ENCODE assay signal across 14 cellular contexts in genomic region chr19:36182612-36183454, GRCh38. TPM values are rescaled to one million over a fixed set of nuclear protein-coding genes. Genes with fewer than 3 reads are reported as not detected.
A peak's percentile ranks its signal among the peaks of the same experiment; 100 is the strongest.
DNase-seq lines count a peak whose midpoint lies in the region; ATAC-seq, FAIRE-seq and TF ChIP-seq lines count a peak whose summit lies in the region.
"Had no signal": no experiment of that assay in that cellular context is flagged by ENCODE, and none has a peak within 500 bp of the region (broad histone marks: within the 10 kb centered on the region; RNA-seq: fewer than 3 reads in every experiment).

No MANE protein-coding gene starts in this region.

- peak; percentile 91 for FAIRE-seq in A549 (lab: Jason Lieb, UNC)
- FAIRE-seq in D721Med (lab: Jason Lieb, UNC) = no peak
- FAIRE-seq: A204.1, GM12891 had no signal

- ATAC-seq in A549 (peak; percentile 19 to 32; a peak in 3 of 6 replicates), GM18861 (IDR thresholded peaks at IDR 0.05; ENCODE audit: unreplicated experiment) (no peak)
- ATAC-seq: activated naive CD8-positive, alpha-beta T cell treated with anti-CD3 and anti-CD28 coated beads, Interleukin-2, amount 50 U/mL, for 24 hours had no signal

- H3K9me3 ChIP-seq in A549 = peaks cover 67% of the 10 kb centered on the region
- peaks cover 16% of the 10 kb centered on the region for H3K9me3 ChIP-seq in endodermal cell (ENCODE audit: control insufficient read depth, low read length)
- H3K9me3 ChIP-seq in spleen = no peaks in the 10 kb centered on the region

- H3K27me3 Mint-ChIP-seq in endodermal cell (ENCODE audit: insufficient read depth) = no peaks in the 10 kb centered on the region
- H3K27me3 Mint-ChIP-seq: activated naive CD8-positive, alpha-beta T cell treated with anti-CD3 and anti-CD28 coated beads, Interleukin-2, amount 50 U/mL, for 24 hours had no signal

- H3K9me3 Mint-ChIP-seq in endodermal cell = no peaks in the 10 kb centered on the region
- H3K9me3 Mint-ChIP-seq: activated naive CD8-positive, alpha-beta T cell treated with anti-CD3 and anti-CD28 coated beads, Interleukin-2, amount 50 U/mL, for 24 hours had no signal

- TF ChIP-seq CTCF in A549 (IDR thresholded peaks at IDR 0.05) (no peak), endodermal cell (conservative IDR thresholded peaks at IDR 0.05) (no peak), D721Med (IDR thresholded peaks at IDR 0.05; ENCODE audit: insufficient read depth, missing control alignments) (no peak), spleen (IDR thresholded peaks at IDR 0.05 in 8 of 11, conservative IDR thresholded peaks at IDR 0.05 in 3 of 11) (no peak)

- peaks cover 11% of the 10 kb centered on the region for H3K36me3 ChIP-seq in endodermal cell (ENCODE audit: control insufficient read depth, insufficient read depth, low read length)
- H3K36me3 ChIP-seq in spleen = peaks cover 0 to 24% (median 13%) of the 10 kb centered on the region in 6 donors

- peak overlapping the region; percentile 43 for H3K9ac ChIP-seq in endodermal cell (ENCODE audit: extremely low read depth, low read length, poor library complexity, severe bottlenecking)

- no peak overlapping the region for H3K4me3 Mint-ChIP-seq in endodermal cell
- H3K4me3 Mint-ChIP-seq: activated naive CD8-positive, alpha-beta T cell treated with anti-CD3 and anti-CD28 coated beads, Interleukin-2, amount 50 U/mL, for 24 hours had no signal

- H3K4me2 ChIP-seq in A549 = no peak overlapping the region

- no peak overlapping the region for H3K4me3 ChIP-seq in A549
- H3K4me3 ChIP-seq in endodermal cell (ENCODE audit: low read length) = no peak overlapping the region
- no peak overlapping the region for H3K4me3 ChIP-seq in spleen

- peaks cover 10% of the 10 kb centered on the region for H3K36me3 Mint-ChIP-seq in endodermal cell (ENCODE audit: low read depth)

- peak overlapping the region; percentile 59 for H3K27ac Mint-ChIP-seq in endodermal cell
- H3K27ac Mint-ChIP-seq: activated naive CD8-positive, alpha-beta T cell treated with anti-CD3 and anti-CD28 coated beads, Interleukin-2, amount 50 U/mL, for 24 hours had no signal

- no peak for TF ChIP-seq RAD21 in A549 (conservative IDR thresholded peaks at IDR 0.05 in 1 of 2, IDR thresholded peaks at IDR 0.05 in 1 of 2)

- TF ChIP-seq POLR2A in A549 (IDR thresholded peaks at IDR 0.05; ENCODE audit: low read length) (no peak), spleen (IDR thresholded peaks at IDR 0.05) (no peak)

- no peaks in the 10 kb centered on the region for H3K4me1 Mint-ChIP-seq in endodermal cell
- H3K4me1 Mint-ChIP-seq: activated naive CD8-positive, alpha-beta T cell treated with anti-CD3 and anti-CD28 coated beads, Interleukin-2, amount 50 U/mL, for 24 hours had no signal

- intact Hi-C loops in spleen (cut with DNase I; ENCODE audit: low total_unique reads) = no loop called here

- no peaks in the 10 kb centered on the region for H3K27me3 ChIP-seq in endodermal cell (ENCODE audit: control insufficient read depth, insufficient read depth, low read length, poor library complexity, severe bottlenecking)
- no peaks in the 10 kb centered on the region for H3K27me3 ChIP-seq in spleen (replicated peaks in 1 of 7)

- CTCF ChIA-PET in A549 (lab: Yijun Ruan, JAX) = interaction anchor here (0.6 to 1.7 kb wide), 6 partner anchors 11 to 590 kb away, joined by 3 to 5 read pairs (median 3); no protein-coding TSS in a partner anchor

- 81% methylated on average over 21 of the region's 21 CpGs for WGBS in A549 (ENCODE audit: missing lambda C conversion rate)
- 78 to 86% methylated on average over 10 to 21 of the region's 21 CpGs for WGBS in endodermal cell (ENCODE audit: insufficient coverage in 1 of 2, insufficient read length in 1 of 2), 2 experiments
- 85 to 96% (median 92%) methylated on average over 21 of the region's 21 CpGs for WGBS in spleen, 5 donors

- H3K4me1 ChIP-seq in A549 (no peaks in the 10 kb centered on the region), endodermal cell (ENCODE audit: control insufficient read depth, insufficient read depth, low read length) (peaks cover 4% of the 10 kb centered on the region), spleen (no peaks in the 10 kb centered on the region)

- POLR2A ChIA-PET in A549 (lab: Yijun Ruan, JAX) = interaction anchor here (0.9 kb wide), 1 partner anchor 32 kb away, joined by 4 read pairs; the partner anchor contains the start of genes ZNF146 and ZNF565

- TF ChIP-seq EP300 in A549 (IDR thresholded peaks at IDR 0.05) = no peak

- no peak overlapping the region for H3K27ac ChIP-seq in A549
- H3K27ac ChIP-seq in endodermal cell (ENCODE audit: low read depth, low read length) = peak overlapping the region; percentile 58
- no peak overlapping the region for H3K27ac ChIP-seq in spleen

- DNase-seq in A549 (ENCODE audit: low read depth in 1 of 2, low spot score in 1 of 2) (peak in 1 of 2 experiments; percentile 35), NCI-H460 (ENCODE audit: extremely low read depth, low read depth) (peak; percentile 58), endodermal cell (peak; percentile 77), kidney glomerular epithelial cell (lab: John Stamatoyannopoulos, UW) (peak; percentile 2), ecto neural progenitor cell (ENCODE audit: low spot score) (no peak), D721Med (ENCODE audit: insufficient read length, low spot score) (no peak), spleen (no peak)
- DNase-seq: activated naive CD8-positive, alpha-beta T cell treated with anti-CD3 and anti-CD28 coated beads, Interleukin-2, amount 50 U/mL, for 24 hours; effector CD8-positive, alpha-beta T cell; NCI-H1436; stimulated activated CD4-positive, alpha-beta T cell treated with anti-CD3 and anti-CD28 coated beads, Interleukin-1b, Interleukin-23, amount 100 ng/mL, for 48 hours had no signal

TF ChIP-seq in A549, 52 proteins besides CTCF, POLR2A, EP300 and RAD21 (continues in another document):
- TF ChIP-seq KDM1A (IDR thresholded peaks at IDR 0.05; ENCODE audit: low read depth) (no peak), BCL3 (IDR thresholded peaks at IDR 0.05) (no peak)

RNA-seq across cellular contexts. Expression of gene COX7A1, which starts 30.6 kb away (rescaled TPM):
- polyA plus RNA-seq in A549 (2011; rRNA removed) (not detected in 2 replicates), A549 (2017; fragmentation: RNase III; extraction: RNeasy Plus Mini Kit Qiagen cat#74134 plus additional on column Dnase treatment) (not detected in 3 replicates), spleen (10 to 100 TPM; 20.0 to 37.6 (median 26.3) TPM)
- not detected in 2 replicates for polyA plus RNA-seq in A549 (2012; cell fraction: cytosol; rRNA removed)
- polyA plus RNA-seq in A549 (2012; cell fraction: nucleus; rRNA removed) = not detected in 2 replicates
- not detected in 2 replicates for polyA minus RNA-seq in A549 (2011; rRNA and poly(A)+ RNA removed)
- not detected in 2 replicates for total RNA-seq in NCI-H460 (2014; rRNA removed; shearing (Covaris generic))
- not detected in 2 replicates for polyA plus RNA-seq in NCI-H460 (2014; cell fraction: nucleus; rRNA removed)
- total RNA-seq in endodermal cell (1 to 10 TPM; 1.4 to 2.4 TPM), spleen (10 to 100 TPM in 5 of 7 donors, 1 to 10 TPM in 2; 6.3 to 40.9 (median 20.4) TPM)
- polyA plus RNA-seq in endodermal cell (2013, experiment 1 of 2) = not detected
- not detected for polyA plus RNA-seq in endodermal cell (2013, experiment 2 of 2)

RNA-seq across cellular contexts. Expression of gene ZNF565, which starts 31.6 kb away (rescaled TPM):
- 5.6 and 6.8 TPM in 2 replicates for polyA plus RNA-seq in A549 (2011; rRNA removed)
- 1.8 and 2.4 TPM in 2 replicates for polyA plus RNA-seq in A549 (2012; cell fraction: cytosol; rRNA removed)
- polyA plus RNA-seq in A549 (2012; cell fraction: nucleus; rRNA removed) = 1.6 and 3.0 TPM in 2 replicates
- polyA plus RNA-seq in A549 (2017; fragmentation: RNase III; extraction: RNeasy Plus Mini Kit Qiagen cat#74134 plus additional on column Dnase treatment) = 4.1 to 4.7 TPM (median 4.5 TPM) in 3 replicates
- polyA minus RNA-seq in A549 (2011; rRNA and poly(A)+ RNA removed) = 6.2 and 7.9 TPM in 2 replicates
- 5.4 and 6.5 TPM in 2 replicates for total RNA-seq in NCI-H460 (2014; rRNA removed; shearing (Covaris generic))
- 12.4 and 13.1 TPM in 2 replicates for polyA plus RNA-seq in NCI-H460 (2014; cell fraction: nucleus; rRNA removed)
- 1 to 10 TPM; 1.6 to 2.7 TPM for total RNA-seq in endodermal cell
- polyA plus RNA-seq in endodermal cell (2013, experiment 1 of 2) = 4.8 TPM
- polyA plus RNA-seq in endodermal cell (2013, experiment 2 of 2) = 4.0 TPM
- total RNA-seq in spleen = 1 to 10 TPM; 3.1 to 7.1 (median 4.4) TPM
- 1 to 10 TPM; 1.2 to 1.7 (median 1.6) TPM for polyA plus RNA-seq in spleen

RNA-seq across cellular contexts. Expression of gene ZNF146, which starts 32.1 kb away (rescaled TPM):
- polyA plus RNA-seq in A549 (2011; rRNA removed) (293 and 362 TPM in 2 replicates), A549 (2017; fragmentation: RNase III; extraction: RNeasy Plus Mini Kit Qiagen cat#74134 plus additional on column Dnase treatment) (157 to 197 TPM (median 162 TPM) in 3 replicates), spleen (10 to 100 TPM; 19.1 to 27.0 (median 21.3) TPM)
- polyA plus RNA-seq in A549 (2012; cell fraction: cytosol; rRNA removed) = 39.4 and 46.0 TPM in 2 replicates
- polyA plus RNA-seq in A549 (2012; cell fraction: nucleus; rRNA removed) = 9.6 and 14.5 TPM in 2 replicates
- polyA minus RNA-seq in A549 (2011; rRNA and poly(A)+ RNA removed) = 68.8 and 82.0 TPM in 2 replicates
- 132 and 138 TPM in 2 replicates for total RNA-seq in NCI-H460 (2014; rRNA removed; shearing (Covaris generic))
- polyA plus RNA-seq in NCI-H460 (2014; cell fraction: nucleus; rRNA removed) = 82.2 and 97.3 TPM in 2 replicates
- total RNA-seq in endodermal cell (100 to 1,000 TPM; 105 to 128 TPM), spleen (10 to 100 TPM; 43.6 to 66.3 (median 54.4) TPM)
- 101 TPM for polyA plus RNA-seq in endodermal cell (2013, experiment 1 of 2)
- 102 TPM for polyA plus RNA-seq in endodermal cell (2013, experiment 2 of 2)

RNA-seq across cellular contexts. Expression of gene CAPNS1, which starts 43.0 kb away (rescaled TPM):
- 1,014 and 1,236 TPM in 2 replicates for polyA plus RNA-seq in A549 (2011; rRNA removed)
- 1,125 and 1,682 TPM in 2 replicates for polyA plus RNA-seq in A549 (2012; cell fraction: cytosol; rRNA removed)
- polyA plus RNA-seq in A549 (2012; cell fraction: nucleus; rRNA removed) = 829 and 1,189 TPM in 2 replicates
- 1,540 to 1,639 TPM (median 1,551 TPM) in 3 replicates for polyA plus RNA-seq in A549 (2017; fragmentation: RNase III; extraction: RNeasy Plus Mini Kit Qiagen cat#74134 plus additional on column Dnase treatment)
- polyA minus RNA-seq in A549 (2011; rRNA and poly(A)+ RNA removed) = 1,088 and 1,267 TPM in 2 replicates
- 417 and 452 TPM in 2 replicates for total RNA-seq in NCI-H460 (2014; rRNA removed; shearing (Covaris generic))
- polyA plus RNA-seq in NCI-H460 (2014; cell fraction: nucleus; rRNA removed) = 282 and 465 TPM in 2 replicates
- 100 to 1,000 TPM; 633 to 714 TPM for total RNA-seq in endodermal cell
- 405 TPM for polyA plus RNA-seq in endodermal cell (2013, experiment 1 of 2)
- polyA plus RNA-seq in endodermal cell (2013, experiment 2 of 2) = 436 TPM
- 100 to 1,000 TPM; 130 to 602 (median 373) TPM for total RNA-seq in spleen
- 100 to 1,000 TPM; 247 to 431 (median 321) TPM for polyA plus RNA-seq in spleen

Comparison
In these comparisons a context has a peak if more than half of its experiments do, and no peak if none do; other contexts are left out.
1. DNase-seq: peak in NCI-H460 (single experiment), endodermal cell (single experiment) and kidney glomerular epithelial cell (single experiment); none in ecto neural progenitor cell (single experiment), D721Med (single experiment) and spleen (single experiment).